3 cellular contexts compared by ENCODE assay signal in genomic region chr4:189917161-189917891, GRCh38.
"Had no signal": no experiment of that assay in that cellular context is flagged by ENCODE, and none has a peak within 500 bp of the region (broad histone marks: within the 10 kb centered on the region; RNA-seq: fewer than 3 reads in every experiment).

No MANE protein-coding gene starts in this region.

- H3K4me3 ChIP-seq: GM12878 had no signal

- DNase-seq: GDM1, GF-D8 had no signal
